21 cellular contexts compared by ENCODE assay signal in genomic region chr11:106959386-106959785, GRCh38. TPM values are rescaled to one million over a fixed set of nuclear protein-coding genes. Genes with fewer than 3 reads are reported as not detected.
"Had no signal": no experiment of that assay in that cellular context is flagged by ENCODE, and none has a peak within 500 bp of the region (broad histone marks: within the 10 kb centered on the region; RNA-seq: fewer than 3 reads in every experiment).

No MANE protein-coding gene starts in this region.

- H3K27me3 Mint-ChIP-seq: activated B cell treated with CpG ODN at 0.5 μM for 24 hours; activated CD4-positive, alpha-beta T cell treated with anti-CD3 and anti-CD28 coated beads, Interleukin-2, amount 10 ng/mL, durations not matched to agents 24 days and 14 days; progenitor cell of endocrine pancreas had no signal

- H3K4me3 ChIP-seq: breast epithelium, gastrocnemius medialis, heart right ventricle, right atrium auricular region, tibial artery had no signal

- H3K27ac ChIP-seq: breast epithelium, gastrocnemius medialis, heart right ventricle, right atrium auricular region, tibial artery had no signal

- H3K9me3 ChIP-seq: breast epithelium, gastrocnemius medialis, heart right ventricle, right atrium auricular region, tibial artery had no signal

- H3K27me3 ChIP-seq: breast epithelium, gastrocnemius medialis, heart right ventricle, right atrium auricular region, tibial artery had no signal

- H3K4me1 Mint-ChIP-seq: activated B cell treated with CpG ODN at 0.5 μM for 24 hours; activated CD4-positive, alpha-beta T cell treated with anti-CD3 and anti-CD28 coated beads, Interleukin-2, amount 10 ng/mL, durations not matched to agents 24 days and 14 days; natural killer cell had no signal

- H3K4me3 Mint-ChIP-seq: activated B cell treated with CpG ODN at 0.5 μM for 24 hours; activated CD4-positive, alpha-beta T cell treated with anti-CD3 and anti-CD28 coated beads, Interleukin-2, amount 10 ng/mL, durations not matched to agents 24 days and 14 days; activated T-helper 1 cell treated with anti-CD3 and anti-CD28 coated beads, Interleukin-12 subunit alpha, Interleukin-12 subunit beta, Interleukin-2, Interleukin-4 antibody, amounts not matched to agents 30 ng/mL and 10 ng/mL and 1 ng/mL, durations not matched to agents 14 hours and 24 hours and 36 hours; natural killer cell had no signal

- ATAC-seq: gastrocnemius medialis, left colon, natural killer cell had no signal

- H3K4me1 ChIP-seq: breast epithelium, gastrocnemius medialis had no signal

- DNase-seq: activated B cell treated with CpG ODN at 0.5 μM for 24 hours; activated CD4-positive, alpha-beta T cell treated with anti-CD3 and anti-CD28 coated beads, Interleukin-2, amount 10 ng/mL, durations not matched to agents 24 days and 14 days; activated CD8-positive, alpha-beta memory T cell treated with anti-CD3 and anti-CD28 coated beads for 24 hours; activated naive CD4-positive, alpha-beta T cell treated with Interleukin-2 at 50 U/mL for 16 hours; anterior cingulate cortex; erythroblast; gastrocnemius medialis; heart right ventricle; left colon; mammary epithelial cell; natural killer cell; occipital lobe; stimulated activated CD4-positive, alpha-beta T cell treated with anti-CD3 and anti-CD28 coated beads, Interleukin-15, amount 100 ng/mL, for 24 hours; stimulated activated CD4-positive, alpha-beta T cell treated with anti-CD3 and anti-CD28 coated beads, Interleukin-4, amount 100 ng/mL, for 1 hour; stimulated activated naive CD4-positive, alpha-beta T cell; T-helper 2 cell; tibial artery had no signal

- H3K27ac Mint-ChIP-seq: activated B cell treated with CpG ODN at 0.5 μM for 24 hours; activated CD4-positive, alpha-beta T cell treated with anti-CD3 and anti-CD28 coated beads, Interleukin-2, amount 10 ng/mL, durations not matched to agents 24 days and 14 days; activated T-helper 1 cell treated with anti-CD3 and anti-CD28 coated beads, Interleukin-12 subunit alpha, Interleukin-12 subunit beta, Interleukin-2, Interleukin-4 antibody, amounts not matched to agents 30 ng/mL and 10 ng/mL and 1 ng/mL, durations not matched to agents 14 hours and 24 hours and 36 hours; natural killer cell had no signal

- H3K36me3 ChIP-seq: breast epithelium, gastrocnemius medialis, heart right ventricle, right atrium auricular region, tibial artery had no signal

RNA-seq across cellular contexts. Expression of gene GUCY1A2, which starts 58.9 kb away (rescaled TPM):
- total RNA-seq: activated B cell treated with CpG ODN at 0.5 μM for 24 hours; activated CD4-positive, alpha-beta T cell treated with anti-CD3 and anti-CD28 coated beads, Interleukin-2, amount 10 ng/mL, durations not matched to agents 24 days and 14 days; activated T-helper 1 cell treated with anti-CD3 and anti-CD28 coated beads, Interleukin-12 subunit alpha, Interleukin-12 subunit beta, Interleukin-2, Interleukin-4 antibody, amounts not matched to agents 30 ng/mL and 10 ng/mL and 1 ng/mL, durations not matched to agents 14 hours and 24 hours and 36 hours had no signal
- polyA plus RNA-seq: mammary epithelial cell had no signal
